In the genomic region with DNA sequence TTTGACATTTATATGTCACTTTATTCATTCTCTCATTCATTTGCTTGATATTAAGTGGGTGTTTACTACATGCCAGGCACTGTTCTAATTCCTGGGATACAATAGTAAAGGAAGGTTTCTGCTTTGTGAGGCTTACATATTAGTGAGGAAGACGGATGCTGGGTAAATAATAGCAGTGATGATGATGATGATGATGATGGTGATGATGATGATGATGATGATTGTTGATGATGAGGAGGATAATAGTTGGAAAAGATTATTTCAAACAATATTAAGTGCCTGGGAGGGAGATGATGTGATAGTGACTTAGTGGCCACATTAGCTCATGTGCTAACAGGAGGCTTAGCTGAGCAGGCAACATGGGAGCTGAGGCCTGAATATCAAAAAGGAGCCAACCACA, we compare ENCODE assay signal across 11 cellular contexts. TPM values are rescaled to one million over a fixed set of nuclear protein-coding genes. Genes with fewer than 3 reads are reported as not detected.
"Had no signal": no experiment of that assay in that cellular context is flagged by ENCODE, and none has a peak within 500 bp of the region (broad histone marks: within the 10 kb centered on the region; RNA-seq: fewer than 3 reads in every experiment).

No MANE protein-coding gene starts in this region.

- H3K27ac ChIP-seq: GM23248 had no signal

- H3K9me3 ChIP-seq: HAP-1 had no signal

- FAIRE-seq: H1, H54 had no signal

- H3K4me3 ChIP-seq: GM23248, GM23338, HAP-1 had no signal

- H3K36me3 ChIP-seq: HAP-1 had no signal

- H3K9ac ChIP-seq: GM23248 had no signal

- H2AFZ ChIP-seq: GM23248, GM23338 had no signal

- H3K4me2 ChIP-seq: GM23338 had no signal

- H3K27ac Mint-ChIP-seq: GM23338, H9, HFFc6 had no signal

- H3K4me1 Mint-ChIP-seq: GM23338, H9 had no signal

- ATAC-seq: GM23338, HCT116 had no signal

- DNase-seq: GM23248, GOT3, H7, H9, HCEC 1CT, HFFc6 had no signal

- H3K4me3 Mint-ChIP-seq: GM23338, H9, HFFc6 had no signal

- H3K9me3 Mint-ChIP-seq: GM23338, H9, HFFc6 had no signal

- H3K4me1 ChIP-seq: HAP-1 had no signal

RNA-seq across cellular contexts. Expression of gene TMEM233, which starts 19.3 kb away (rescaled TPM):
- total RNA-seq: GM23248, H7, H9, HFFc6 had no signal
